In the genomic region with DNA sequence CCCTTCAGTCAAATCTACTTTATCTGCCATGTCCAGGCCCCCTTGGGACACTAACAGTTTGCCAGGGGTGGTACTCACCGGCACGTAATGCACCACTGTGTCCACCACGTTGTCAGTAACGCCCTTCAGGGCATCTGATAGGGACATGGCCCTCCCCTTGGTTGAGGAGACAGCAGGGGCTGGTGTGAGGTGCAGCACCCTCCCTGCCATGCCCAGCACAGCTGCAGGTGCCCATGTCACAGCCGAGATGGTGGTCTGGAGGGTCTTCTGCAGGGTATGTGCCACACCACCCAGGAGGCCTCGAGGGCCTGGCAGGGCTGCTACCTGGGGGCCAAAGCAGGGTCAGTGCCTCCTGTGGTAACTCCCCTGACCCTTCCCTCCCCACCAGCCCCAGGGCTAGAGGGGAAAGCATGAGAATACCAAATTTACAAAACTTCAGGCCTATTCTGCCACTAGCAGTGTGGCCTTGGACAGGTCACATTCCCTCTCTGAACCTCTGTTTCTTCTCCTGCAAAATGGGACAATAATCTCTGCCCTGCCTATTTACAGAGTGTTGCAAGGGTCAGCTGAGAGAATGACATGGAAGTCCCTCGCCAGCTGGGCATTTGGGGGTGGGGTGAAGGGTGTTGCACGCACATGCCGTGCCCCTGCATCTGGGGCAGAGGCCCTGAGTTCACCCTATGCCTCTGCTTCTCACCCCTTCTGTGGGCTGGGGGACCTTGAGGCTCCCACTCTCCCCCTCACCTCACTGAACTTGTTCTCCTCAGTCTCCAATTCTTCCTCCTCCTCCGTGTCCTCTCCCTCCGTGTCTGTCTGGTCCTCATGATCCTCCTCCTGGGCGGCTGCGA, we compare ENCODE assay signal across 21 cellular contexts. TPM values are rescaled to one million over a fixed set of nuclear protein-coding genes. Genes with fewer than 3 reads are reported as not detected.
"Had no signal": no experiment of that assay in that cellular context is flagged by ENCODE, and none has a peak within 500 bp of the region (broad histone marks: within the 10 kb centered on the region; RNA-seq: fewer than 3 reads in every experiment).

No MANE protein-coding gene starts in this region.

- H3K9ac ChIP-seq: SK-N-SH had no signal

- ATAC-seq: activated CD8-positive, alpha-beta T cell treated with anti-CD3 and anti-CD28 coated beads for 36 hours; naive thymus-derived CD8-positive, alpha-beta T cell had no signal

- H3K4me3 ChIP-seq: right atrium auricular region, smooth muscle cell, suprapubic skin had no signal

- H3K4me2 ChIP-seq: SK-N-SH, smooth muscle cell had no signal

- H3K36me3 ChIP-seq: right atrium auricular region, suprapubic skin had no signal

- H3K9me3 ChIP-seq: right atrium auricular region, SK-N-SH, suprapubic skin had no signal

- DNase-seq: activated B cell treated with CpG ODN at 0.5 μM for 24 hours; activated CD4-positive, alpha-beta T cell treated with anti-CD3 and anti-CD28 coated beads for 48 hours; activated CD8-positive, alpha-beta memory T cell treated with anti-CD3 and anti-CD28 coated beads, Interleukin-2, amount 50 U/mL, for 4 hours; activated CD8-positive, alpha-beta T cell treated with anti-CD3 and anti-CD28 coated beads for 36 hours; activated gamma-delta T cell; activated naive CD8-positive, alpha-beta T cell treated with anti-CD3 and anti-CD28 coated beads, Interleukin-2, amount 10 ng/mL, durations not matched to agents 7 days and 5 days; activated T-cell treated with anti-CD3 and anti-CD28 coated beads, Interleukin-2, amount 50 U/mL, for 48 hours; dorsolateral prefrontal cortex; naive thymus-derived CD8-positive, alpha-beta T cell; occipital lobe; SK-N-SH; stimulated activated CD4-positive, alpha-beta T cell treated with anti-CD3 and anti-CD28 coated beads, Interleukin-4, amount 100 ng/mL, for 4 hours; stimulated activated CD8-positive, alpha-beta memory T cell treated with anti-CD3 and anti-CD28 coated beads, Interleukin-4, amount 100 ng/mL, for 48 hours; stimulated activated naive CD4-positive, alpha-beta T cell treated with Interleukin-2 at 50 U/mL for 16 hours had no signal

- H3K27me3 ChIP-seq: dorsolateral prefrontal cortex, right atrium auricular region, suprapubic skin had no signal

- FAIRE-seq: astrocyte, islet of Langerhans had no signal

RNA-seq across cellular contexts. Expression of a gene that starts 12.1 kb away (rescaled TPM):
- total RNA-seq: T-helper 1 cell treated with Interleukin-12 subunit alpha and Interleukin-12 subunit beta and Interleukin-4 antibody, amounts not matched to agents 30 ng/mL and 1 ng/mL, for 36 hours had no signal
- polyA plus RNA-seq: naive thymus-derived CD8-positive, alpha-beta T cell had no signal

RNA-seq across cellular contexts. Expression of a gene that starts 23.5 kb away (rescaled TPM):
- total RNA-seq: activated CD8-positive, alpha-beta T cell treated with anti-CD3 and anti-CD28 coated beads for 36 hours; activated naive CD8-positive, alpha-beta T cell treated with anti-CD3 and anti-CD28 coated beads, Interleukin-2, amount 10 ng/mL, durations not matched to agents 7 days and 5 days; astrocyte; lung microvascular endothelial cell; smooth muscle cell; T-helper 1 cell treated with Interleukin-12 subunit alpha and Interleukin-12 subunit beta and Interleukin-4 antibody, amounts not matched to agents 30 ng/mL and 1 ng/mL, for 36 hours had no signal
